ENCODE assay signal across 1 cellular context in genomic region chr11:8429483-8429882, GRCh38.
TF ChIP-seq lines count a peak whose summit lies in the region.

No MANE protein-coding gene starts in this region.

TF ChIP-seq in GM12878, 131 proteins besides CTCF, POLR2A, EP300 and RAD21 (continued from another document):
- TF ChIP-seq ZNF207 (IDR thresholded peaks at IDR 0.05; ENCODE audit: borderline replicate concordance) (no peak), CREM (IDR thresholded peaks at IDR 0.05; ENCODE audit: low read depth) (no peak), CBFB (IDR thresholded peaks at IDR 0.05; ENCODE audit: low read depth) (no peak), SPI1 (IDR thresholded peaks at IDR 0.05; ENCODE audit: borderline replicate concordance, insufficient read depth, low read depth, low read length) (no peak), SREBF2 (IDR thresholded peaks at IDR 0.05; ENCODE audit: low read length) (no peak), BCL11A (IDR thresholded peaks at IDR 0.05; ENCODE audit: low read depth, low read length) (no peak), NR2C1 (IDR thresholded peaks at IDR 0.05) (no peak)
- TF ChIP-seq, protein P1, sequence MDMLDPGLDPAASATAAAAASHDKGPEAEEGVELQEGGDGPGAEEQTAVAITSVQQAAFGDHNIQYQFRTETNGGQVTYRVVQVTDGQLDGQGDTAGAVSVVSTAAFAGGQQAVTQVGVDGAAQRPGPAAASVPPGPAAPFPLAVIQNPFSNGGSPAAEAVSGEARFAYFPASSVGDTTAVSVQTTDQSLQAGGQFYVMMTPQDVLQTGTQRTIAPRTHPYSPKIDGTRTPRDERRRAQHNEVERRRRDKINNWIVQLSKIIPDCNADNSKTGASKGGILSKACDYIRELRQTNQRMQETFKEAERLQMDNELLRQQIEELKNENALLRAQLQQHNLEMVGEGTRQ (IDR thresholded peaks at IDR 0.05; ENCODE audit: borderline replicate concordance, low read depth, low read length) = no peak
